ENCODE assay signal across 17 cellular contexts in the genomic region with DNA sequence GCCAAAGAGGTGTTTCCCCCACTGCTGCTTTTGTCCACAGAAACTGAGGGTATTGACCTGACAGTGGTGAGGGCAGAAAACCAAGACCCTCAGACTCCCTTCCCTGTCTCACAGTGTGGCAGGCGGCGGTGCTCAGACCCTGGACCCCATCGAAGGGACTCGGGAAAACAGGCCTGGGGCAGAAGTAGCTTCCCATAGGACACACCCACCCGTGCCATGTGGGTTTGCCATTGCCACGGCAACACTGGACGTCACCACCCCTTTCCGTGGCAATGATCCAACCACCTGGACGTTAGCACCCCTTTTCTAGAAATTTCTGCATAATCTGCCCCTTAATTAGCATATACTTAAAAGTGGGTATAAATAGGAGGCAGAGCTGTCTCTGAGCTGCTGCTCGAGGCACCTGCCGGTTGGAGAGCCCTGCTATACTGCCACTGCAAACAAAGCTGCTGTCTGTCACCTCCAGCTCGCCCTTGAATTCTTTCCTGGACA. TPM values are rescaled to one million over a fixed set of nuclear protein-coding genes. Genes with fewer than 3 reads are reported as not detected.
DNase-seq lines count a peak whose midpoint lies in the region; ATAC-seq and TF ChIP-seq lines count a peak whose summit lies in the region.
"Had no signal": no experiment of that assay in that cellular context is flagged by ENCODE, and none has a peak within 500 bp of the region (broad histone marks: within the 10 kb centered on the region; RNA-seq: fewer than 3 reads in every experiment).

No MANE protein-coding gene starts in this region.

- H3K27me3 ChIP-seq in breast epithelium (peaks cover 0 to 9% of the 10 kb centered on the region in 2 donors), endodermal cell (ENCODE audit: control insufficient read depth, insufficient read depth, low read length, poor library complexity, severe bottlenecking) (no peaks in the 10 kb centered on the region), stomach (peaks cover 0 to 41% (median 0%) of the 10 kb centered on the region in 3 donors), vagina (no peaks in the 10 kb centered on the region)
- H3K27me3 ChIP-seq: ascending aorta, testis had no signal

- 77 to 78% methylated on average over 10 to 12 of the region's 12 CpGs for WGBS in endodermal cell (ENCODE audit: insufficient coverage in 1 of 2, insufficient read length in 1 of 2), 2 experiments
- WGBS in stomach, 5 donors, result 36 to 51% (median 43%) methylated on average over 11 to 12 of the region's 12 CpGs

- H3K4me3 ChIP-seq in breast epithelium (no peak overlapping the region), endodermal cell (ENCODE audit: low read length) (no peak overlapping the region), stomach (no peak overlapping the region), vagina (no peak overlapping the region)
- H3K4me3 ChIP-seq: ascending aorta, testis had no signal

- CTCF ChIA-PET in MCF 10A (lab: Yijun Ruan, JAX), result interaction anchor here (0.6 to 1.0 kb wide), 2 partner anchors 23 to 72 kb away, joined by 4 read pairs; no protein-coding TSS in a partner anchor

- H3K27ac ChIP-seq in breast epithelium (no peak overlapping the region), endodermal cell (ENCODE audit: low read depth, low read length) (peak overlapping the region; percentile 83), stomach (peak overlapping the region in 1 of 5 donors; percentile 26), vagina (no peak overlapping the region)
- H3K27ac ChIP-seq: ascending aorta, testis had no signal

- intact Hi-C loops in MCF 10A (cut with micrococcal nuclease) (no loop called here), breast epithelium (cut with DNase I; ENCODE audit: low total_unique reads) (no loop called here), stomach (cut with DNase I; ENCODE audit: low total_unique reads) (no loop called here), vagina (cut with DNase I) (no loop called here)

- no peak overlapping the region for H3K4me3 Mint-ChIP-seq in MCF 10A (ENCODE audit: unreplicated experiment)
- H3K4me3 Mint-ChIP-seq in endodermal cell, result no peak overlapping the region
- no peak overlapping the region for H3K4me3 Mint-ChIP-seq in type B pancreatic cell
- H3K4me3 Mint-ChIP-seq: activated B cell treated with CpG ODN at 0.5 μM for 24 hours; natural killer cell treated with Interleukin-12 subunit alpha and Interleukin-12 subunit beta and Interleukin-15 and Interleukin-18, amount 100 ng/mL, for 72 hours had no signal

- ATAC-seq in HG03457 (IDR thresholded peaks at IDR 0.05; ENCODE audit: unreplicated experiment), result no peak
- ATAC-seq: natural killer cell treated with Interleukin-12 subunit alpha and Interleukin-12 subunit beta and Interleukin-15 and Interleukin-18, amount 100 ng/mL, for 72 hours had no signal

- H3K9me3 Mint-ChIP-seq in MCF 10A (ENCODE audit: unreplicated experiment), result no peaks in the 10 kb centered on the region
- peaks cover 4% of the 10 kb centered on the region for H3K9me3 Mint-ChIP-seq in endodermal cell
- no peaks in the 10 kb centered on the region for H3K9me3 Mint-ChIP-seq in type B pancreatic cell
- H3K9me3 Mint-ChIP-seq: activated B cell treated with CpG ODN at 0.5 μM for 24 hours; natural killer cell treated with Interleukin-12 subunit alpha and Interleukin-12 subunit beta and Interleukin-15 and Interleukin-18, amount 100 ng/mL, for 72 hours had no signal

- POLR2A ChIA-PET in MCF 10A (lab: Yijun Ruan, JAX), result no interaction called here

- no peaks in the 10 kb centered on the region for H3K36me3 ChIP-seq in breast epithelium
- no peaks in the 10 kb centered on the region for H3K36me3 ChIP-seq in endodermal cell (ENCODE audit: control insufficient read depth, insufficient read depth, low read length)
- H3K36me3 ChIP-seq in stomach, result no peaks in the 10 kb centered on the region
- H3K36me3 ChIP-seq in vagina, result no peaks in the 10 kb centered on the region
- H3K36me3 ChIP-seq: ascending aorta had no signal

- H3K27me3 Mint-ChIP-seq in MCF 10A (ENCODE audit: insufficient read depth, unreplicated experiment) (no peaks in the 10 kb centered on the region), endodermal cell (ENCODE audit: insufficient read depth) (no peaks in the 10 kb centered on the region), type B pancreatic cell (no peaks in the 10 kb centered on the region)
- H3K27me3 Mint-ChIP-seq: natural killer cell treated with Interleukin-12 subunit alpha and Interleukin-12 subunit beta and Interleukin-15 and Interleukin-18, amount 100 ng/mL, for 72 hours had no signal

- TF ChIP-seq CTCF in MCF 10A (IDR thresholded peaks at IDR 0.05; ENCODE audit: unreplicated experiment) (no peak), breast epithelium (IDR thresholded peaks at IDR 0.05) (no peak), endodermal cell (conservative IDR thresholded peaks at IDR 0.05) (no peak), stomach (IDR thresholded peaks at IDR 0.05) (no peak), type B pancreatic cell (conservative IDR thresholded peaks at IDR 0.05) (no peak), vagina (IDR thresholded peaks at IDR 0.05) (no peak)

- TF ChIP-seq POLR2A in breast epithelium (IDR thresholded peaks at IDR 0.05), result no peak
- TF ChIP-seq POLR2A in stomach (IDR thresholded peaks at IDR 0.05), result no peak
- TF ChIP-seq POLR2A in vagina (IDR thresholded peaks at IDR 0.05), result no peak

- BruUV-seq in MCF 10A (replicated peaks; lab: Mats Ljungman, UMichigan), result no TSS peak

- TF ChIP-seq EP300 in stomach (IDR thresholded peaks at IDR 0.05), result no peak

- DNase-seq in MCF 10A (ENCODE audit: unreplicated experiment) (peak; percentile 36), breast epithelium (ENCODE audit: low spot score in 2 of 2) (no peak), NCI-H510A treated with DMSO at 0.1 percent for 48 hours (lab: John Stamatoyannopoulos, UW) (peak; percentile 71), endodermal cell (peak; percentile 83), stomach (peak; percentile 68), type B pancreatic cell (ENCODE audit: extremely low spot score, unreplicated experiment) (no peak), vagina (ENCODE audit: extremely low spot score in 2 of 2) (no peak)
- DNase-seq: activated B cell treated with CpG ODN at 0.5 μM for 24 hours, Calu3, NCI-H2171, testis had no signal

- no peaks in the 10 kb centered on the region for H3K4me1 ChIP-seq in breast epithelium
- H3K4me1 ChIP-seq in endodermal cell (ENCODE audit: control insufficient read depth, insufficient read depth, low read length), result peaks cover 5% of the 10 kb centered on the region
- peaks cover 0 to 14% (median 4%) of the 10 kb centered on the region in 4 donors for H3K4me1 ChIP-seq in stomach
- no peaks in the 10 kb centered on the region for H3K4me1 ChIP-seq in vagina
- H3K4me1 ChIP-seq: ascending aorta, testis had no signal

- H3K4me1 Mint-ChIP-seq in MCF 10A (ENCODE audit: insufficient read depth, unreplicated experiment) (no peaks in the 10 kb centered on the region), endodermal cell (no peaks in the 10 kb centered on the region), type B pancreatic cell (ENCODE audit: unreplicated experiment) (no peaks in the 10 kb centered on the region)
- H3K4me1 Mint-ChIP-seq: activated B cell treated with CpG ODN at 0.5 μM for 24 hours had no signal

- H3K27ac Mint-ChIP-seq in MCF 10A (ENCODE audit: low read depth, unreplicated experiment) (no peak overlapping the region), endodermal cell (peak overlapping the region; percentile 13), type B pancreatic cell (no peak overlapping the region)
- H3K27ac Mint-ChIP-seq: activated B cell treated with CpG ODN at 0.5 μM for 24 hours; natural killer cell treated with Interleukin-12 subunit alpha and Interleukin-12 subunit beta and Interleukin-15 and Interleukin-18, amount 100 ng/mL, for 72 hours had no signal

- H3K9ac ChIP-seq in endodermal cell (ENCODE audit: extremely low read depth, low read length, poor library complexity, severe bottlenecking), result no peak overlapping the region

- H3K9me3 ChIP-seq in breast epithelium (no peaks in the 10 kb centered on the region), endodermal cell (ENCODE audit: control insufficient read depth, low read length) (no peaks in the 10 kb centered on the region), stomach (no peaks in the 10 kb centered on the region), vagina (no peaks in the 10 kb centered on the region)
- H3K9me3 ChIP-seq: ascending aorta, testis had no signal

- no peaks in the 10 kb centered on the region for H3K36me3 Mint-ChIP-seq in MCF 10A (ENCODE audit: insufficient read depth, unreplicated experiment)
- no peaks in the 10 kb centered on the region for H3K36me3 Mint-ChIP-seq in endodermal cell (ENCODE audit: low read depth)
- no peaks in the 10 kb centered on the region for H3K36me3 Mint-ChIP-seq in type B pancreatic cell
- H3K36me3 Mint-ChIP-seq: natural killer cell treated with Interleukin-12 subunit alpha and Interleukin-12 subunit beta and Interleukin-15 and Interleukin-18, amount 100 ng/mL, for 72 hours had no signal

RNA-seq across cellular contexts. Expression of a gene that starts 10.6 kb away (rescaled TPM):
- total RNA-seq in MCF 10A (2022) (not detected in 2 replicates), breast epithelium (under 1 TPM in 1 of 3 donors, not detected in 2; 0.15 TPM), endodermal cell (under 1 TPM in 1 of 2 donors, not detected in 1; 0.18 TPM), stomach (not detected), type B pancreatic cell (ENCODE audit: low replicate concordance) (0.19 TPM in 1 of 2 replicates, not detected in the other), vagina (29.2 TPM)
- 1.8 TPM for polyA plus RNA-seq in endodermal cell (2013, experiment 1 of 2)
- polyA plus RNA-seq in endodermal cell (2013, experiment 2 of 2), result 2.2 TPM
- not detected for polyA plus RNA-seq in stomach
- total RNA-seq: activated B cell treated with CpG ODN at 0.5 μM for 24 hours, Calu3, renal cortical epithelial cell had no signal

RNA-seq across cellular contexts. Expression of a gene that starts 15.2 kb away (rescaled TPM):
- total RNA-seq in MCF 10A (2022), result not detected in 2 replicates
- total RNA-seq in breast epithelium, result under 1 TPM; 0.16 to 0.44 (median 0.33) TPM
- total RNA-seq in endodermal cell, result under 1 TPM in 1 of 2 donors, not detected in 1; 0.31 TPM
- 0.14 TPM for polyA plus RNA-seq in endodermal cell (2013, experiment 1 of 2)
- polyA plus RNA-seq in endodermal cell (2013, experiment 2 of 2), result not detected
- 1 to 10 TPM in 2 of 5 donors, not detected in 3; 2.0 to 2.8 TPM for total RNA-seq in stomach
- under 1 TPM; 0.12 to 0.46 (median 0.40) TPM for polyA plus RNA-seq in stomach
- total RNA-seq in type B pancreatic cell (ENCODE audit: low replicate concordance), result 0.10 and 0.19 TPM in 2 replicates
- 0.98 TPM for total RNA-seq in vagina
- total RNA-seq: activated B cell treated with CpG ODN at 0.5 μM for 24 hours; ascending aorta; Calu3; natural killer cell treated with Interleukin-12 subunit alpha and Interleukin-12 subunit beta and Interleukin-15 and Interleukin-18, amount 100 ng/mL, for 72 hours; renal cortical epithelial cell had no signal

RNA-seq across cellular contexts. Expression of a gene that starts 16.5 kb away (rescaled TPM):
- total RNA-seq in MCF 10A (2022) (not detected in 2 replicates), breast epithelium (not detected), endodermal cell (under 1 TPM in 1 of 2 donors, not detected in 1; 0.20 TPM), stomach (not detected), type B pancreatic cell (ENCODE audit: low replicate concordance) (not detected in 2 replicates), vagina (not detected)
- polyA plus RNA-seq in endodermal cell (2013, experiment 1 of 2), result 0.11 TPM
- not detected for polyA plus RNA-seq in endodermal cell (2013, experiment 2 of 2)
- polyA plus RNA-seq in stomach, result not detected
- total RNA-seq: activated B cell treated with CpG ODN at 0.5 μM for 24 hours; ascending aorta; Calu3; lower leg skin; M059J; natural killer cell treated with Interleukin-12 subunit alpha and Interleukin-12 subunit beta and Interleukin-15 and Interleukin-18, amount 100 ng/mL, for 72 hours; renal cortical epithelial cell had no signal

Comparison
In these comparisons a context has a peak if more than half of its experiments do, and no peak if none do; other contexts are left out.
1. DNase-seq: peak in MCF 10A (single experiment), NCI-H510A treated with DMSO at 0.1 percent for 48 hours (single experiment), endodermal cell (single experiment) and stomach (single experiment); none in breast epithelium (0 of 2), type B pancreatic cell (single experiment) and vagina (0 of 2).
2. RNA of a gene that starts 10.6 kb away (total RNA-seq): 29.2 TPM in vagina (single experiment); 0.18 TPM in endodermal cell, 0.19 TPM in type B pancreatic cell, not detected in MCF 10A, 0.15 TPM in breast epithelium and not detected in stomach; every median in the first group is over 10 times any median in the second.